Comparison of ENCODE assay signal across 8 cellular contexts in the genomic region with DNA sequence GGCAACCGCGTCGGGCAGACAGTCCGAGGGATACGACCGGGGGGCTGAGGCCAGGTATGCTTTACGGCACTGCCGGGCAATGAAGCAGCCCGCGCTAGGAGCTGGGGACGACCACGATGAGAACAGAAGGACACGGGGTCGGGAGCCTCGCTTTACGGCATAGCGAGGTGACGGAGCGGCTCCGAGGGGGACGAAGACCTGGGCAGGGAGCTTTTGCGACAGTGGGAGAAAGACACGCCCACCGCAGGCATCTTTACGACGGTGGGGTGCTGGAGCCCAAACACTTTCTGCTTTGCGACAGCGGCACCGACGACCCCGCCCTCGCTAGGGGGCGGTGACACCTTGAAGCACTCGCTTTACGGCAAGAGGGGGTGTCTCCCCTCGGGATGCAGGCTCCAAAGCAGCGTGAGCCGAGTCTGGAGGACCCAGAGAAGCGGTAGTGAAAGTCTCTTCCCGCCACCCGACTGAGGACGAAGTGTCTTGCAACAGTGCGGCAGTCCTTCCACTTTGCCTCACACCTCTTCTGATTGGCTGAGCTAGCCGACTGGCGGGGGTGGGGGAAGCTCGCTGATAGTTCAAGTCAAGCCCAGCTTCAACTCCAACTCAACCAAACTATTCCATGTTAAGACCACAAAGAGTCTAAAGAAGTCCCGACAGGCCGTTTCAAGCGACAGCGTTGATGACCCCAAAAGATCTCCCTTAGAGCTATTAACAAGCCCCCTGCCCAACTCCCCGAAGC. TPM values are rescaled to one million over a fixed set of nuclear protein-coding genes. Genes with fewer than 3 reads are reported as not detected.
DNase-seq lines count a peak whose midpoint lies in the region; ATAC-seq and TF ChIP-seq lines count a peak whose summit lies in the region.

No MANE protein-coding gene starts in this region.

- H3K27ac ChIP-seq in angular gyrus (ENCODE audit: low read depth, low read length) (peak overlapping the region; percentile 88), left ventricle myocardium inferior (replicated peaks) (peak overlapping the region; percentile 94)

- peaks cover 21% of the 10 kb centered on the region for H3K36me3 ChIP-seq in left ventricle myocardium inferior

- peak; percentile 48 for TF ChIP-seq POLR2A in GM15510 (IDR thresholded peaks at IDR 0.05; ENCODE audit: borderline replicate concordance, extremely low read depth, insufficient read length)

- H3K27me3 ChIP-seq in left ventricle myocardium inferior (ENCODE audit: low read depth): peaks cover 12% of the 10 kb centered on the region

- peaks cover 28% of the 10 kb centered on the region for H3K4me1 ChIP-seq in left ventricle myocardium inferior

- TF ChIP-seq CTCF in left ventricle myocardium inferior (IDR thresholded peaks at IDR 0.05; ENCODE audit: borderline replicate concordance) (peak; percentile 15), progenitor cell of endocrine pancreas (IDR thresholded peaks at IDR 0.05; ENCODE audit: unreplicated experiment) (peak; percentile 16)

- H3K4me3 Mint-ChIP-seq in T-helper 17 cell (peak overlapping the region; percentile 95), progenitor cell of endocrine pancreas (ENCODE audit: low read depth) (peak overlapping the region; percentile 95)

- H3K9me3 Mint-ChIP-seq in progenitor cell of endocrine pancreas (ENCODE audit: low read depth): no peaks in the 10 kb centered on the region

- DNase-seq in NCI-H1694 treated with DMSO at 0.1 percent for 48 hours (lab: John Stamatoyannopoulos, UW) (peak; percentile 99), T-helper 17 cell (peak; percentile 89 to 93 (median 89)), left ventricle myocardium inferior (peak; percentile 99), progenitor cell of endocrine pancreas (ENCODE audit: low spot score, unreplicated experiment) (peak; percentile 95), ureter (ENCODE audit: low spot score) (peak; percentile 98)

- peak overlapping the region; percentile 94 for H3K4me3 ChIP-seq in left ventricle myocardium inferior

- peak; percentile 69 for ATAC-seq in HG02885 (IDR thresholded peaks at IDR 0.05; ENCODE audit: poor library complexity, unreplicated experiment)
- ATAC-seq in T-helper 17 cell: peak; percentile 76

- H3K4me1 Mint-ChIP-seq in T-helper 17 cell: peaks cover 40% of the 10 kb centered on the region
- peaks cover 11% of the 10 kb centered on the region for H3K4me1 Mint-ChIP-seq in progenitor cell of endocrine pancreas (ENCODE audit: low read depth)

- H3K9me3 ChIP-seq in T-helper 17 cell (ENCODE audit: control insufficient read depth, low read length, poor library complexity, severe bottlenecking) (no peaks in the 10 kb centered on the region), left ventricle myocardium inferior (replicated peaks) (no peaks in the 10 kb centered on the region)

- H3K27ac Mint-ChIP-seq in T-helper 17 cell (peak overlapping the region; percentile 94), progenitor cell of endocrine pancreas (peak overlapping the region; percentile 98)

- intact Hi-C loops in left ventricle myocardium inferior (cut with micrococcal nuclease): no loop called here

- H3K36me3 Mint-ChIP-seq in T-helper 17 cell (ENCODE audit: low read depth): peaks cover 2% of the 10 kb centered on the region
- H3K36me3 Mint-ChIP-seq in progenitor cell of endocrine pancreas (ENCODE audit: insufficient read depth): no peaks in the 10 kb centered on the region

- H3K27me3 Mint-ChIP-seq in T-helper 17 cell (no peaks in the 10 kb centered on the region), progenitor cell of endocrine pancreas (no peaks in the 10 kb centered on the region)

RNA-seq across cellular contexts. Expression of a gene that starts 0.4 kb away (rescaled TPM):
- total RNA-seq in T-helper 17 cell (10 to 100 TPM; 29.9 to 43.8 TPM), left ventricle myocardium inferior (31.9 TPM), progenitor cell of endocrine pancreas (75.2 TPM in 2 replicates), ureter (49.6 TPM)

RNA-seq across cellular contexts. Expression of a gene that starts 6.8 kb away (rescaled TPM):
- total RNA-seq in T-helper 17 cell (100 to 1,000 TPM; 641 to 702 TPM), left ventricle myocardium inferior (13.4 TPM), progenitor cell of endocrine pancreas (1.0 TPM in 1 of 2 replicates, not detected in the other), ureter (12.7 TPM)

RNA-seq across cellular contexts. Expression of a gene that starts 14.4 kb away (rescaled TPM):
- 100 to 1,000 TPM in 1 of 2 donors, 10 to 100 TPM in 1; 96.5 to 104 TPM for total RNA-seq in T-helper 17 cell
- 66.1 TPM for total RNA-seq in left ventricle myocardium inferior
- 77.1 and 81.1 TPM in 2 replicates for total RNA-seq in progenitor cell of endocrine pancreas
- total RNA-seq in ureter: 67.6 TPM

RNA-seq across cellular contexts. Expression of a gene that starts 22.1 kb away (rescaled TPM):
- total RNA-seq in T-helper 17 cell: 100 to 1,000 TPM; 496 to 601 TPM
- total RNA-seq in left ventricle myocardium inferior: 250 TPM
- 323 and 338 TPM in 2 replicates for total RNA-seq in progenitor cell of endocrine pancreas
- total RNA-seq in ureter: 425 TPM

RNA-seq across cellular contexts. Expression of a gene that starts 22.4 kb away (rescaled TPM):
- total RNA-seq in T-helper 17 cell (1 to 10 TPM; 1.6 to 2.7 TPM), left ventricle myocardium inferior (3.9 TPM), progenitor cell of endocrine pancreas (11.3 and 12.4 TPM in 2 replicates), ureter (11.5 TPM)

Comparison
In these comparisons a context has a peak if more than half of its experiments do, and no peak if none do; other contexts are left out.
1. Peak in every context shown above with its lines: DNase-seq, ATAC-seq, H3K4me3 ChIP-seq and H3K27ac ChIP-seq.
2. RNA of a gene that starts 6.8 kb away (total RNA-seq): 641 to 702 TPM in T-helper 17 cell; 13.4 TPM in left ventricle myocardium inferior (single experiment), 12.7 TPM in ureter (single experiment) and 1.0 TPM in progenitor cell of endocrine pancreas; every median in the first group is over 10 times any median in the second.